Comparison of ENCODE assay signal across 12 cellular contexts in the genomic region with DNA sequence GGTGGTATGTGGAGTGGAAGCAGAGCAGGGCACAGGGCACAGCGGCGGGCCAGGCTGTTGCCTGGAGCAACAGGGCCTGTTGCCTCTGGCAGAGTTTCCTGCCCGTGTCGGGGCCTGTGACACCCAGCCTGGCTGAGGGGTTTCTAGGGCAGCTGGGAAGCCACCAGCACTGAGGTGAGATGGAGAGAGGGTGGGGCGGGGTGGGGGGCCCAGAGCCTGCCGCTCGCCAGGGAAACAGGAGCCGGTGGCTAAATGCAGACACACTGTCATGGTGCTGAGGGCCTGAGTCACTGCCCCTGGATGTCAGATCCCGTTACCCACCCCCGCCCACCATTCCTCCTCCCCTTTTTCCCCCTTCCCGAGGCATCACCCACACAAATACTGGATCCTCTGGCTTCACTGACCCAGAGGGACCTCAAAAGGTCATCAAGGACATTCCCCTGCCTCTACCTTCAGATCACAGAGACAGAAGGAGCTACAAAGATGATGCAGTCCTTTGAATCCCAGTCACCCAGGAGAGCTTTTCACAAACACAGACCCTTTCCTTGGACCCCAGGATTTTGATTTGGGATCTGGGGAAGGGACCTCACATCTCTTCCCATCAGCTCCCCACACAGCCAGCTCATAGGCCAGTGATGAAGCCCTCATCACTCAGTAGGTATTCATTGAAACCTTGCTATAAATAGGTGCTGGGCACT. TPM values are rescaled to one million over a fixed set of nuclear protein-coding genes. Genes with fewer than 3 reads are reported as not detected.
DNase-seq lines count a peak whose midpoint lies in the region; ATAC-seq and TF ChIP-seq lines count a peak whose summit lies in the region.
"Had no signal": no experiment of that assay in that cellular context is flagged by ENCODE, and none has a peak within 500 bp of the region (broad histone marks: within the 10 kb centered on the region; RNA-seq: fewer than 3 reads in every experiment).

No MANE protein-coding gene starts in this region.

- H3K4me1 Mint-ChIP-seq in HFFc6 (ENCODE audit: low read depth): peaks cover 42% of the 10 kb centered on the region
- no peaks in the 10 kb centered on the region for H3K4me1 Mint-ChIP-seq in activated T-cell treated with anti-CD3 and anti-CD28 coated beads, Interleukin-2, amount 50 U/mL, for 72 hours (ENCODE audit: low read depth)

- no peaks in the 10 kb centered on the region for H3K9me3 Mint-ChIP-seq in HFFc6
- H3K9me3 Mint-ChIP-seq in activated T-cell treated with anti-CD3 and anti-CD28 coated beads, Interleukin-2, amount 50 U/mL, for 72 hours: no peaks in the 10 kb centered on the region

- ATAC-seq in activated T-cell treated with anti-CD3 and anti-CD28 coated beads, Interleukin-2, amount 50 U/mL, for 72 hours (replicated peaks in 1 of 2): no peak

- H2AFZ ChIP-seq in mesenchymal stem cell (ENCODE audit: low read depth, low read length): no peak overlapping the region

- H3K4me3 Mint-ChIP-seq in HFFc6: peak overlapping the region; percentile 43
- no peak overlapping the region for H3K4me3 Mint-ChIP-seq in activated T-cell treated with anti-CD3 and anti-CD28 coated beads, Interleukin-2, amount 50 U/mL, for 72 hours

- no peaks in the 10 kb centered on the region for H3K79me1 ChIP-seq in mesenchymal stem cell (replicated peaks; ENCODE audit: low read length, poor library complexity, severe bottlenecking)

- peak overlapping the region; percentile 45 for H3K9ac ChIP-seq in mesenchymal stem cell (ENCODE audit: low read length)

- H4K8ac ChIP-seq in mesenchymal stem cell (ENCODE audit: low read length): peak overlapping the region; percentile 55

- H3K4me3 ChIP-seq in coronary artery (no peak overlapping the region), mesenchymal stem cell (ENCODE audit: insufficient read depth in 1 of 2, low read depth in 1 of 2, low read length in 2 of 2) (no peak overlapping the region), tibial artery (peak overlapping the region in 1 of 2 donors; percentile 60)

- H3K9me3 ChIP-seq in mesenchymal stem cell (ENCODE audit: control insufficient read depth, low read length) (no peaks in the 10 kb centered on the region), tibial artery (no peaks in the 10 kb centered on the region)

- H4K91ac ChIP-seq in mesenchymal stem cell (ENCODE audit: low read length): no peak overlapping the region

- H2AK5ac ChIP-seq in mesenchymal stem cell (ENCODE audit: low read length, severe bottlenecking): no peak overlapping the region

- peak; percentile 13 for DNase-seq in HFFc6
- peak; percentile 85 for DNase-seq in coronary artery (ENCODE audit: low spot score)
- peak; percentile 86 for DNase-seq in mesenchymal stem cell
- peak in 1 of 2 donors; percentile 90 for DNase-seq in tibial artery
- DNase-seq in ecto neural progenitor cell (ENCODE audit: low spot score): no peak
- no peak for DNase-seq in activated T-cell treated with anti-CD3 and anti-CD28 coated beads, Interleukin-2, amount 50 U/mL, for 72 hours
- no peak for DNase-seq in activated CD4-positive, alpha-beta T cell treated with anti-CD3 and anti-CD28 coated beads for 48 hours
- DNase-seq in GM10248 (ENCODE audit: extremely low spot score): no peak
- DNase-seq: activated gamma-delta T cell, GF-D8 had no signal

- peaks cover 1% of the 10 kb centered on the region for H3K27me3 Mint-ChIP-seq in HFFc6 (ENCODE audit: insufficient read depth)
- peaks cover 2% of the 10 kb centered on the region for H3K27me3 Mint-ChIP-seq in activated T-cell treated with anti-CD3 and anti-CD28 coated beads, Interleukin-2, amount 50 U/mL, for 72 hours (ENCODE audit: low read depth)

- CTCF ChIA-PET in GM10248 (lab: Yijun Ruan, JAX): interaction anchor here (0.9 to 1.9 kb wide), 5 partner anchors 8 to 225 kb away, joined by 3 to 9 read pairs (median 4); no protein-coding TSS in a partner anchor

- TF ChIP-seq CTCF in HFFc6 (IDR thresholded peaks at IDR 0.05) (no peak), coronary artery (IDR thresholded peaks at IDR 0.05) (no peak), tibial artery (IDR thresholded peaks at IDR 0.05) (no peak), GM10248 (IDR thresholded peaks at IDR 0.05; ENCODE audit: control extremely low read depth, extremely low read depth, low read depth, missing control alignments) (no peak)

- peak overlapping the region; percentile 55 for H2BK15ac ChIP-seq in mesenchymal stem cell (ENCODE audit: low read depth, poor library complexity, severe bottlenecking)

- H3K27ac ChIP-seq in coronary artery: peak overlapping the region; percentile 98
- H3K27ac ChIP-seq in mesenchymal stem cell (ENCODE audit: low read length, poor library complexity, severe bottlenecking): no peak overlapping the region
- H3K27ac ChIP-seq in tibial artery: peak overlapping the region; percentile 89 to 99

- no peak overlapping the region for H3K4ac ChIP-seq in mesenchymal stem cell (ENCODE audit: low read depth in 1 of 2, low read length in 2 of 2)

- H3K4me2 ChIP-seq in mesenchymal stem cell (ENCODE audit: low read length, poor library complexity, severe bottlenecking): no peak overlapping the region

- 44% methylated on average over 7 of the region's 11 CpGs for WGBS in mesenchymal stem cell

- H2BK12ac ChIP-seq in mesenchymal stem cell (ENCODE audit: low read length in 2 of 2): peak overlapping the region in 1 of 2 experiments; percentile 49

- POLR2A ChIA-PET in GM10248 (lab: Yijun Ruan, JAX): no interaction called here

- H3K18ac ChIP-seq in mesenchymal stem cell (ENCODE audit: low read depth in 1 of 2, low read length in 2 of 2): peak overlapping the region; percentile 55 to 80

- intact Hi-C loops in tibial artery (cut with DNase I; ENCODE audit: low total_unique reads): no loop called here

- H2BK5ac ChIP-seq in mesenchymal stem cell (ENCODE audit: low read depth, low read length, poor library complexity, severe bottlenecking): no peak overlapping the region

- peaks cover 37% of the 10 kb centered on the region for H3K4me1 ChIP-seq in mesenchymal stem cell (ENCODE audit: control insufficient read depth, insufficient read depth, low read depth, low read length)
- peaks cover 12 to 50% (median 44%) of the 10 kb centered on the region in 4 donors for H3K4me1 ChIP-seq in tibial artery

- H3K14ac ChIP-seq in mesenchymal stem cell (ENCODE audit: low read length in 2 of 2): peak overlapping the region in 1 of 2 experiments; percentile 11

- peaks cover 0 to under 1% of the 10 kb centered on the region in 2 experiments for H3K27me3 ChIP-seq in mesenchymal stem cell (ENCODE audit: control insufficient read depth in 1 of 2, insufficient read depth in 1 of 2, low read length in 2 of 2)
- no peaks in the 10 kb centered on the region for H3K27me3 ChIP-seq in tibial artery

- H2BK120ac ChIP-seq in mesenchymal stem cell (ENCODE audit: low read depth, low read length): peak overlapping the region; percentile 29

- no peaks in the 10 kb centered on the region for H3K36me3 Mint-ChIP-seq in HFFc6 (ENCODE audit: low read depth)
- no peaks in the 10 kb centered on the region for H3K36me3 Mint-ChIP-seq in activated T-cell treated with anti-CD3 and anti-CD28 coated beads, Interleukin-2, amount 50 U/mL, for 72 hours (ENCODE audit: insufficient read depth in 2 of 2)

- H3K23ac ChIP-seq in mesenchymal stem cell (ENCODE audit: low read length in 2 of 2): no peak overlapping the region

- H3K36me3 ChIP-seq in mesenchymal stem cell (ENCODE audit: control insufficient read depth in 1 of 2, insufficient read depth in 2 of 2, low read depth in 1 of 2, low read length in 2 of 2): no peaks in the 10 kb centered on the region
- peaks cover 0 to 5% (median 0%) of the 10 kb centered on the region in 3 donors for H3K36me3 ChIP-seq in tibial artery

- H3K27ac Mint-ChIP-seq in HFFc6: peak overlapping the region; percentile 73
- no peak overlapping the region for H3K27ac Mint-ChIP-seq in activated T-cell treated with anti-CD3 and anti-CD28 coated beads, Interleukin-2, amount 50 U/mL, for 72 hours

RNA-seq across cellular contexts. Expression of gene HSPB7, which starts 1.9 kb away (rescaled TPM):
- total RNA-seq in HFFc6 (2021; fragmentation: NEBNext Ultra II Directional; extraction: Animal tissue kit (Norgen Biotek cat#: 25700)): 10 to 100 TPM; 15.5 to 40.6 (median 33.0) TPM
- 3.4 TPM for polyA plus RNA-seq in mesenchymal stem cell (2013, experiment 1 of 2)
- polyA plus RNA-seq in mesenchymal stem cell (2013, experiment 2 of 2): 4.0 TPM
- total RNA-seq in activated T-cell treated with anti-CD3 and anti-CD28 coated beads, Interleukin-2, amount 50 U/mL, for 72 hours: not detected
- total RNA-seq: endothelial cell of umbilical vein had no signal
- polyA plus RNA-seq: endothelial cell of umbilical vein had no signal

RNA-seq across cellular contexts. Expression of gene CLCNKA, which starts 2.1 kb away (rescaled TPM):
- not detected for total RNA-seq in HFFc6 (2021; fragmentation: NEBNext Ultra II Directional; extraction: Animal tissue kit (Norgen Biotek cat#: 25700))
- polyA plus RNA-seq in mesenchymal stem cell (2013, experiment 1 of 2): 0.19 TPM
- 0.16 TPM for polyA plus RNA-seq in mesenchymal stem cell (2013, experiment 2 of 2)
- total RNA-seq in activated T-cell treated with anti-CD3 and anti-CD28 coated beads, Interleukin-2, amount 50 U/mL, for 72 hours: not detected
- total RNA-seq: endothelial cell of umbilical vein had no signal
- polyA plus RNA-seq: endothelial cell of umbilical vein had no signal

RNA-seq across cellular contexts. Expression of gene SRARP, which starts 15.7 kb away (rescaled TPM):
- total RNA-seq in HFFc6 (2021; fragmentation: NEBNext Ultra II Directional; extraction: Animal tissue kit (Norgen Biotek cat#: 25700)): not detected
- polyA plus RNA-seq in mesenchymal stem cell (2013, experiment 1 of 2): not detected
- polyA plus RNA-seq in mesenchymal stem cell (2013, experiment 2 of 2): not detected
- total RNA-seq in activated T-cell treated with anti-CD3 and anti-CD28 coated beads, Interleukin-2, amount 50 U/mL, for 72 hours: not detected
- total RNA-seq: endothelial cell of umbilical vein, lower leg skin had no signal
- polyA plus RNA-seq: endothelial cell of umbilical vein had no signal

RNA-seq across cellular contexts. Expression of gene CLCNKB, which starts 23.9 kb away (rescaled TPM):
- under 1 TPM in 2 of 6 experiments, not detected in 4; 0.10 to 0.14 TPM for total RNA-seq in HFFc6 (2021; fragmentation: NEBNext Ultra II Directional; extraction: Animal tissue kit (Norgen Biotek cat#: 25700))
- polyA plus RNA-seq in mesenchymal stem cell (2013, experiment 1 of 2): 0.43 TPM
- 0.32 TPM for polyA plus RNA-seq in mesenchymal stem cell (2013, experiment 2 of 2)
- total RNA-seq in activated T-cell treated with anti-CD3 and anti-CD28 coated beads, Interleukin-2, amount 50 U/mL, for 72 hours: not detected
- total RNA-seq: endothelial cell of umbilical vein had no signal

RNA-seq across cellular contexts. Expression of gene ZBTB17, which starts 43.8 kb away (rescaled TPM):
- 10 to 100 TPM; 22.5 to 25.4 (median 24.1) TPM for total RNA-seq in HFFc6 (2021; fragmentation: NEBNext Ultra II Directional; extraction: Animal tissue kit (Norgen Biotek cat#: 25700))
- 17.2 TPM for polyA plus RNA-seq in mesenchymal stem cell (2013, experiment 1 of 2)
- 16.9 TPM for polyA plus RNA-seq in mesenchymal stem cell (2013, experiment 2 of 2)
- 10 to 100 TPM; 76.0 to 84.1 TPM for total RNA-seq in activated T-cell treated with anti-CD3 and anti-CD28 coated beads, Interleukin-2, amount 50 U/mL, for 72 hours

Comparison
In these comparisons a context has a peak if more than half of its experiments do, and no peak if none do; other contexts are left out.
1. DNase-seq: peak in HFFc6 (single experiment), coronary artery (single experiment) and mesenchymal stem cell (single experiment); none in ecto neural progenitor cell (single experiment), activated T-cell treated with anti-CD3 and anti-CD28 coated beads, Interleukin-2, amount 50 U/mL, for 72 hours (0 of 2), activated CD4-positive, alpha-beta T cell treated with anti-CD3 and anti-CD28 coated beads for 48 hours (single experiment) and GM10248 (single experiment).
2. RNA of gene HSPB7, which starts 1.9 kb away (total RNA-seq): 15.5 to 40.6 TPM in HFFc6; not detected in activated T-cell treated with anti-CD3 and anti-CD28 coated beads, Interleukin-2, amount 50 U/mL, for 72 hours; every median in the first group is over 10 times any median in the second.